8 cellular contexts compared by ENCODE assay signal in genomic region chrX:38805294-38806053, GRCh38. TPM values are rescaled to one million over a fixed set of nuclear protein-coding genes. Genes with fewer than 3 reads are reported as not detected.
DNase-seq lines count a peak whose midpoint lies in the region; ATAC-seq and TF ChIP-seq lines count a peak whose summit lies in the region.

No MANE protein-coding gene starts in this region.

- peak overlapping the region; percentile 87 for H3K27ac ChIP-seq in temporal lobe (ENCODE audit: low read depth, low read length)

- peaks cover 20% of the 10 kb centered on the region for H3K4me1 Mint-ChIP-seq in activated T-helper 2 cell treated with anti-CD3 and anti-CD28 coated beads, Interferon-gamma antibody, Interleukin-2, Interleukin-4, amounts not matched to agents 10 μg/mL and 5 μg/mL and 100 μg/mL, durations not matched to agents 14 hours and 24 hours and 36 hours (ENCODE audit: low read depth)
- peaks cover 14 to 24% of the 10 kb centered on the region in 2 donors for H3K4me1 Mint-ChIP-seq in natural killer cell treated with Interleukin-12 subunit alpha and Interleukin-12 subunit beta and Interleukin-15 and Interleukin-18, amount 100 ng/mL, for 72 hours (ENCODE audit: low read depth in 2 of 2)

- peaks cover 60% of the 10 kb centered on the region for H3K36me3 Mint-ChIP-seq in activated T-helper 2 cell treated with anti-CD3 and anti-CD28 coated beads, Interferon-gamma antibody, Interleukin-2, Interleukin-4, amounts not matched to agents 10 μg/mL and 5 μg/mL and 100 μg/mL, durations not matched to agents 14 hours and 24 hours and 36 hours (ENCODE audit: low read depth)
- H3K36me3 Mint-ChIP-seq in natural killer cell treated with Interleukin-12 subunit alpha and Interleukin-12 subunit beta and Interleukin-15 and Interleukin-18, amount 100 ng/mL, for 72 hours = peaks cover 4% of the 10 kb centered on the region

- H3K4me3 ChIP-seq in fibroblast of mammary gland (ENCODE audit: control insufficient read depth, low read depth, low read length) = peak overlapping the region; percentile 69

- H3K4me3 Mint-ChIP-seq in activated T-helper 2 cell treated with anti-CD3 and anti-CD28 coated beads, Interferon-gamma antibody, Interleukin-2, Interleukin-4, amounts not matched to agents 10 μg/mL and 5 μg/mL and 100 μg/mL, durations not matched to agents 14 hours and 24 hours and 36 hours (ENCODE audit: low read depth) = peak overlapping the region; percentile 100
- peak overlapping the region; percentile 97 for H3K4me3 Mint-ChIP-seq in natural killer cell treated with Interleukin-12 subunit alpha and Interleukin-12 subunit beta and Interleukin-15 and Interleukin-18, amount 100 ng/mL, for 72 hours

- peak; percentile 27 for ATAC-seq in HG03196 (IDR thresholded peaks at IDR 0.05; ENCODE audit: unreplicated experiment)
- peak; percentile 74 to 82 for ATAC-seq in natural killer cell treated with Interleukin-12 subunit alpha and Interleukin-12 subunit beta and Interleukin-15 and Interleukin-18, amount 100 ng/mL, for 72 hours

- H3K9me3 Mint-ChIP-seq in activated T-helper 2 cell treated with anti-CD3 and anti-CD28 coated beads, Interferon-gamma antibody, Interleukin-2, Interleukin-4, amounts not matched to agents 10 μg/mL and 5 μg/mL and 100 μg/mL, durations not matched to agents 14 hours and 24 hours and 36 hours = no peaks in the 10 kb centered on the region
- no peaks in the 10 kb centered on the region for H3K9me3 Mint-ChIP-seq in natural killer cell treated with Interleukin-12 subunit alpha and Interleukin-12 subunit beta and Interleukin-15 and Interleukin-18, amount 100 ng/mL, for 72 hours

- DNase-seq in EL (peak; percentile 66), OCI-M2 (lab: John Stamatoyannopoulos, UW; ENCODE audit: unreplicated experiment) (peak; percentile 30), fibroblast of mammary gland (ENCODE audit: low read depth) (peak; percentile 71), DMS114 treated with DMSO at 0.1 percent for 48 hours (lab: John Stamatoyannopoulos, UW; ENCODE audit: unreplicated experiment) (no peak)
- DNase-seq in activated T-helper 2 cell treated with anti-CD3 and anti-CD28 coated beads, Interferon-gamma antibody, Interleukin-2, Interleukin-4, amounts not matched to agents 10 μg/mL and 5 μg/mL and 100 μg/mL, durations not matched to agents 14 hours and 24 hours and 36 hours (ENCODE audit: low spot score) = peak; percentile 61
- DNase-seq in natural killer cell treated with Interleukin-12 subunit alpha and Interleukin-12 subunit beta and Interleukin-15 and Interleukin-18, amount 100 ng/mL, for 72 hours (ENCODE audit: low spot score) = peak; percentile 77

- intact Hi-C loops in activated T-helper 2 cell treated with anti-CD3 and anti-CD28 coated beads, Interferon-gamma antibody, Interleukin-2, Interleukin-4, amounts not matched to agents 10 μg/mL and 5 μg/mL and 100 μg/mL, durations not matched to agents 14 hours and 24 hours and 36 hours (cut with micrococcal nuclease) = loop anchor here (2.0 to 10.0 kb wide), 6 partner anchors 399 to 1839 kb away; partner anchors contain the start of gene CXorf38

- H3K27me3 Mint-ChIP-seq in activated T-helper 2 cell treated with anti-CD3 and anti-CD28 coated beads, Interferon-gamma antibody, Interleukin-2, Interleukin-4, amounts not matched to agents 10 μg/mL and 5 μg/mL and 100 μg/mL, durations not matched to agents 14 hours and 24 hours and 36 hours (ENCODE audit: low read depth) = no peaks in the 10 kb centered on the region
- peaks cover 0 to 3% of the 10 kb centered on the region in 2 donors for H3K27me3 Mint-ChIP-seq in natural killer cell treated with Interleukin-12 subunit alpha and Interleukin-12 subunit beta and Interleukin-15 and Interleukin-18, amount 100 ng/mL, for 72 hours

- TF ChIP-seq CTCF in fibroblast of mammary gland (conservative IDR thresholded peaks at IDR 0.05; ENCODE audit: control insufficient read depth, insufficient read depth, low read depth, low read length) = no peak

- peak overlapping the region; percentile 92 for H3K27ac Mint-ChIP-seq in activated T-helper 2 cell treated with anti-CD3 and anti-CD28 coated beads, Interferon-gamma antibody, Interleukin-2, Interleukin-4, amounts not matched to agents 10 μg/mL and 5 μg/mL and 100 μg/mL, durations not matched to agents 14 hours and 24 hours and 36 hours
- H3K27ac Mint-ChIP-seq in natural killer cell treated with Interleukin-12 subunit alpha and Interleukin-12 subunit beta and Interleukin-15 and Interleukin-18, amount 100 ng/mL, for 72 hours = peak overlapping the region; percentile 91 to 94

RNA-seq across cellular contexts. Expression of gene MID1IP1, which starts 4.2 kb away (rescaled TPM):
- 95.4 and 96.6 TPM in 2 replicates for total RNA-seq in activated T-helper 2 cell treated with anti-CD3 and anti-CD28 coated beads, Interferon-gamma antibody, Interleukin-2, Interleukin-4, amounts not matched to agents 10 μg/mL and 5 μg/mL and 100 μg/mL, durations not matched to agents 14 hours and 24 hours and 36 hours
- 10 to 100 TPM; 24.5 to 34.7 TPM for total RNA-seq in natural killer cell treated with Interleukin-12 subunit alpha and Interleukin-12 subunit beta and Interleukin-15 and Interleukin-18, amount 100 ng/mL, for 72 hours
- total RNA-seq in temporal lobe = 16.5 TPM
